Comparison of ENCODE assay signal across 12 cellular contexts in genomic region chr18:50097702-50098101, GRCh38.
A peak's percentile ranks its signal among the peaks of the same experiment; 100 is the strongest.
DNase-seq lines count a peak whose midpoint lies in the region; ATAC-seq and TF ChIP-seq lines count a peak whose summit lies in the region.
"Had no signal": no experiment of that assay in that cellular context is flagged by ENCODE, and none has a peak within 500 bp of the region (broad histone marks: within the 10 kb centered on the region; RNA-seq: fewer than 3 reads in every experiment).

No MANE protein-coding gene starts in this region.

- ATAC-seq in GM19351 (IDR thresholded peaks at IDR 0.05; ENCODE audit: unreplicated experiment) (peak; percentile 40), GM18858 (IDR thresholded peaks at IDR 0.05; ENCODE audit: unreplicated experiment) (no peak)

- WGBS in esophagus, 2 donors: 47 to 48% methylated on average over 2 of the region's 2 CpGs

- H3K4me3 ChIP-seq in LNCaP clone FGC (ENCODE audit: low read depth, low read length) (no peak overlapping the region), esophagus (ENCODE audit: low read depth in 1 of 2, low read length in 2 of 2) (no peak overlapping the region)
- H3K4me3 ChIP-seq: HAP-1, heart left ventricle, Peyer's patch had no signal

- H3K4me1 ChIP-seq in esophagus (ENCODE audit: control insufficient read depth in 2 of 2, insufficient read depth in 2 of 2, low read length in 1 of 2): peaks cover 0 to 2% of the 10 kb centered on the region in 2 donors
- H3K4me1 ChIP-seq: Peyer's patch had no signal

- H3K27ac ChIP-seq in esophagus (ENCODE audit: low read depth in 2 of 2, low read length in 1 of 2): peak overlapping the region; percentile 50 to 58
- H3K27ac ChIP-seq: heart left ventricle, Peyer's patch had no signal

- no peaks in the 10 kb centered on the region for H3K9me3 ChIP-seq in esophagus (ENCODE audit: control insufficient read depth in 2 of 2, insufficient read depth in 1 of 2, low read depth in 1 of 2, low read length in 1 of 2)
- H3K9me3 ChIP-seq: HAP-1, heart left ventricle, Peyer's patch had no signal

- H3K27me3 ChIP-seq in esophagus (ENCODE audit: control insufficient read depth in 1 of 2, insufficient read depth in 2 of 2, low read length in 2 of 2): no peaks in the 10 kb centered on the region
- H3K27me3 ChIP-seq: heart left ventricle, Peyer's patch had no signal

- no peak for TF ChIP-seq CTCF in LNCaP clone FGC (IDR thresholded peaks at IDR 0.05; ENCODE audit: control insufficient read depth, extremely low read depth, insufficient read depth)

- H3K36me3 ChIP-seq in esophagus (ENCODE audit: control insufficient read depth in 2 of 2, insufficient read depth in 2 of 2, low read length in 1 of 2): no peaks in the 10 kb centered on the region
- H3K36me3 ChIP-seq: HAP-1, heart left ventricle, Peyer's patch had no signal

- peak; percentile 14 for DNase-seq in LNCaP clone FGC (ENCODE audit: low read depth)
- DNase-seq in renal cortical epithelial cell (ENCODE audit: low read depth): peak; percentile 89
- DNase-seq in NCI-H2227 (lab: John Stamatoyannopoulos, UW; ENCODE audit: unreplicated experiment): no peak
- no peak for DNase-seq in Kasumi-1 (lab: John Stamatoyannopoulos, UW)
- DNase-seq in NCI-H2107 (lab: John Stamatoyannopoulos, UW): no peak
- DNase-seq: activated T-cell treated with anti-CD3 and anti-CD28 coated beads, Interleukin-2, amount 50 U/mL, for 48 hours; heart left ventricle had no signal

Comparison
In these comparisons a context has a peak if more than half of its experiments do, and no peak if none do; other contexts are left out.
1. DNase-seq: peak in LNCaP clone FGC (single experiment) and renal cortical epithelial cell (single experiment); none in NCI-H2227 (single experiment), Kasumi-1 (0 of 2) and NCI-H2107 (single experiment).